In genomic region chr17:46922804-46923635, GRCh38 we compare ENCODE assay signal across 1 cellular context.
TF ChIP-seq lines count a peak whose summit lies in the region.

GOSR2 (plus strand) TSS chr17:46923160; CDS start chr17:46923193, 33 bp downstream.

TF ChIP-seq in SK-N-SH, 30 proteins besides CTCF, POLR2A, EP300 and RAD21 (continued from another document):
- TF ChIP-seq ELF1 (IDR thresholded peaks at IDR 0.05), result peak; percentile 96
- TF ChIP-seq MXI1 (IDR thresholded peaks at IDR 0.05; ENCODE audit: low read depth, low read length), result peak; percentile 94
- TF ChIP-seq NFIC (IDR thresholded peaks at IDR 0.05; ENCODE audit: borderline replicate concordance), result no peak
- peak; percentile 90 for TF ChIP-seq SIN3A (IDR thresholded peaks at IDR 0.05; ENCODE audit: borderline replicate concordance, low read depth, low read length)
- peak; percentile 70 for TF ChIP-seq TAF1 (IDR thresholded peaks at IDR 0.05; ENCODE audit: borderline replicate concordance, low read depth, low read length)
- no peak for TF ChIP-seq MEF2A (IDR thresholded peaks at IDR 0.05; ENCODE audit: borderline replicate concordance, low read depth)
- no peak for TF ChIP-seq GATA2 (CRISPR knock-in tag; IDR thresholded peaks at IDR 0.05)
- TF ChIP-seq FOSL2 (IDR thresholded peaks at IDR 0.05; ENCODE audit: borderline replicate concordance, low read depth), result no peak
- TF ChIP-seq RCOR1 (IDR thresholded peaks at IDR 0.05; ENCODE audit: low read length), result peak; percentile 33
- TF ChIP-seq ZBTB33 (IDR thresholded peaks at IDR 0.05; ENCODE audit: borderline replicate concordance, low read depth), result no peak
- TF ChIP-seq CHD2 (IDR thresholded peaks at IDR 0.05; ENCODE audit: low read length, partially characterized antibody), result no peak
- no peak for TF ChIP-seq NRF1 (IDR thresholded peaks at IDR 0.05; ENCODE audit: low read depth, low read length)
